7 cellular contexts compared by ENCODE assay signal in the genomic region with DNA sequence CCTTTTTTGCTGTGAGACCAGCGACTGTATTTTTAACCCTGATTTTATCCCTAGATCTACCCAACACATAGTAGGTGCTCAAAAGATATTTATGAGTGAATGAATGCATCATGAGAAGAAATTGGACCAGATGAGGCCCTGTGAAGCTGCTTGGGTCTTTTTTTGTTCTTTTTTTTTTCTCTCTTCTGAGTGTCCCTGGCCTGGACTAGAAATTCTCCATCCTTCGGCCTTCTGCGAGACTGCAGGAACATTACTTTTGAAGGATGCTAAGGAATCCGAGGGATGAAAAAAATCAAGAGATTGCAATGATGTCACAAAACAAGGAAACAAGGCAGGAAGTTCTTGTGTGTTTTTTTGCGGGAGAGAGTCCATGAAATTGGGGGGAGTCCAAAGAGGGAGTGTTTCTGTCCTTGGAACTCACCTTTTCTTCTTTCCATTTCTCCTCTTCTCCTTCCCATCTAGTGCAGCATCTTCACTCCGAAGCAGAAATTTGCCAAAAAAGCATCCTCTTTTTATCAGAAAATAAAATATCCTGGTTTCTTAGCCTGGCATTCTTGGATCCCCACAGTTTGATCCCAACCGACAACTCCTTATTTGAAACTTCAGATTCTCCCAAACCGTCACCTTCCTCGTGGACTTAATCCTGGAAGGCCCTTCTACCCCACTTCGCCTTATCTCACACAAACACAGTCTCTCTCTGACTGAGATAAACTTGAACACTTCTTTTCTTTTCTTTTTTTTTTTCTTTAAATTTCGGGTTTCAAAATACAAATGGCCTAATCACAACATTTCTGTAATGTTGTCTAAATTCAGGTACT. TPM values are rescaled to one million over a fixed set of nuclear protein-coding genes. Genes with fewer than 3 reads are reported as not detected.
DNase-seq lines count a peak whose midpoint lies in the region; ATAC-seq, FAIRE-seq and TF ChIP-seq lines count a peak whose summit lies in the region.

No MANE protein-coding gene starts in this region.

- no peaks in the 10 kb centered on the region for H3K36me3 ChIP-seq in PC-9 (ENCODE audit: low read depth)
- H3K36me3 ChIP-seq in ectodermal cell (ENCODE audit: control insufficient read depth, insufficient read depth, low read length), result no peaks in the 10 kb centered on the region
- no peaks in the 10 kb centered on the region for H3K36me3 ChIP-seq in mucosa of stomach (ENCODE audit: control insufficient read depth, insufficient read depth, low read length)

- H3K9me3 ChIP-seq in PC-9 (ENCODE audit: insufficient read depth, low read depth) (no peaks in the 10 kb centered on the region), ectodermal cell (ENCODE audit: control insufficient read depth, low read length) (no peaks in the 10 kb centered on the region), mucosa of stomach (ENCODE audit: control insufficient read depth, low read length) (no peaks in the 10 kb centered on the region)

- DNase-seq in GM19239 (ENCODE audit: insufficient read length, low spot score), result no peak
- no peak for DNase-seq in PC-9
- no peak for DNase-seq in NCI-H2196 (lab: John Stamatoyannopoulos, UW; ENCODE audit: unreplicated experiment)
- DNase-seq in HuH-7.5 (ENCODE audit: low spot score), result no peak

- peak overlapping the region; percentile 99 for H3K9ac ChIP-seq in mucosa of stomach (ENCODE audit: low read length)

- peaks cover 9% of the 10 kb centered on the region; the same call in 1 of the 2 replicates for H3F3A ChIP-seq in PC-9 (ENCODE audit: insufficient read depth, low read depth)

- WGBS in ectodermal cell, 2 experiments, result 70 to 72% methylated on average over 9 to 11 of the region's 11 CpGs

- no peaks in the 10 kb centered on the region for H4K20me1 ChIP-seq in PC-9 (ENCODE audit: insufficient read depth)

- CTCF ChIA-PET in PC-9 (lab: Charles Lee), result interaction anchor here (0.5 to 1.1 kb wide), 2 partner anchors 189 to 384 kb away, joined by 3 to 7 read pairs; no protein-coding TSS in a partner anchor

- POLR2A ChIA-PET in PC-9 (lab: Charles Lee; ENCODE audit: unreplicated experiment), result interaction anchor here (0.5 to 1.0 kb wide), 4 partner anchors 32 to 712 kb away, joined by 3 to 7 read pairs (median 4); a partner anchor contains a TSS

- H3K4me2 ChIP-seq in PC-9, result peak overlapping the region; percentile 91

- H3K9me2 ChIP-seq in PC-9 (ENCODE audit: insufficient read depth), result no peaks in the 10 kb centered on the region

- no peak for TF ChIP-seq CTCF in PC-9 (conservative IDR thresholded peaks at IDR 0.05)

- ATAC-seq in HG02870 (IDR thresholded peaks at IDR 0.05; ENCODE audit: unreplicated experiment), result no peak

- TSS peak; percentile 80 for BruUV-seq in PC-9 (replicated peaks; lab: Mats Ljungman, UMichigan)

- peak overlapping the region; percentile 69 for H3K27ac ChIP-seq in PC-9
- no peak overlapping the region for H3K27ac ChIP-seq in ectodermal cell (ENCODE audit: insufficient read depth, low read depth, low read length, poor library complexity, severe bottlenecking)

- peak; percentile 61 for FAIRE-seq in GM19239 (lab: Jason Lieb, UNC)

- H3K79me2 ChIP-seq in PC-9 (ENCODE audit: low read depth), result peaks cover 29% of the 10 kb centered on the region

- H3K4me1 ChIP-seq in PC-9 (replicated peaks; ENCODE audit: insufficient read depth), result peaks cover 22% of the 10 kb centered on the region
- no peaks in the 10 kb centered on the region for H3K4me1 ChIP-seq in ectodermal cell (ENCODE audit: control insufficient read depth, insufficient read depth, low read length)
- H3K4me1 ChIP-seq in mucosa of stomach (ENCODE audit: control insufficient read depth, insufficient read depth, low read length), result peaks cover 17% of the 10 kb centered on the region

- intact Hi-C loops in PC-9 (cut with micrococcal nuclease; ENCODE audit: unreplicated experiment), result loop anchor here (1.0 to 5.0 kb wide), 3 partner anchors 32 to 203 kb away; a partner anchor contains a TSS

- H3K4me3 ChIP-seq in PC-9, result peak overlapping the region; percentile 69
- H3K4me3 ChIP-seq in ectodermal cell (ENCODE audit: insufficient read depth, low read depth, low read length), result peak overlapping the region; percentile 99
- H3K4me3 ChIP-seq in mucosa of stomach (ENCODE audit: low read length), result peak overlapping the region; percentile 85

- peaks cover 2% of the 10 kb centered on the region; the same call in 1 of the 2 replicates for H3K27me3 ChIP-seq in PC-9 (ENCODE audit: insufficient read depth, low read depth)
- H3K27me3 ChIP-seq in ectodermal cell (ENCODE audit: control insufficient read depth, insufficient read depth, low read length, poor library complexity, severe bottlenecking), result no peaks in the 10 kb centered on the region
- H3K27me3 ChIP-seq in mucosa of stomach (ENCODE audit: control insufficient read depth, insufficient read depth, low read length), result no peaks in the 10 kb centered on the region

- peak overlapping the region; percentile 95 for H2AFZ ChIP-seq in PC-9

RNA-seq across cellular contexts. Expression of a gene that starts 0.7 kb away (rescaled TPM):
- 86.7 and 94.7 TPM in 2 replicates for total RNA-seq in PC-9 (2021)
- polyA plus RNA-seq in ectodermal cell (2013, experiment 1 of 4), result 44.8 TPM
- 44.4 TPM for polyA plus RNA-seq in ectodermal cell (2013, experiment 2 of 4)
- polyA plus RNA-seq in ectodermal cell (2013, experiment 3 of 4), result 43.4 TPM
- polyA plus RNA-seq in ectodermal cell (2013, experiment 4 of 4), result 51.6 TPM

RNA-seq across cellular contexts. Expression of a gene that starts 18.8 kb away (rescaled TPM):
- total RNA-seq in PC-9 (2021), result not detected in 2 replicates
- polyA plus RNA-seq in ectodermal cell (2013, experiment 1 of 4), result not detected
- polyA plus RNA-seq in ectodermal cell (2013, experiment 2 of 4), result not detected
- polyA plus RNA-seq in ectodermal cell (2013, experiment 3 of 4), result not detected
- polyA plus RNA-seq in ectodermal cell (2013, experiment 4 of 4), result not detected

RNA-seq across cellular contexts. Expression of a gene that starts 26.0 kb away (rescaled TPM):
- 0.13 and 0.60 TPM in 2 replicates for total RNA-seq in PC-9 (2021)
- not detected for polyA plus RNA-seq in ectodermal cell (2013, experiment 1 of 4)
- polyA plus RNA-seq in ectodermal cell (2013, experiment 2 of 4), result not detected
- polyA plus RNA-seq in ectodermal cell (2013, experiment 3 of 4), result not detected
- polyA plus RNA-seq in ectodermal cell (2013, experiment 4 of 4), result not detected

RNA-seq across cellular contexts. Expression of a gene that starts 37.0 kb away (rescaled TPM):
- total RNA-seq in PC-9 (2021), result 9.0 and 15.3 TPM in 2 replicates
- polyA plus RNA-seq in ectodermal cell (2013, experiment 1 of 4), result 2.1 TPM
- 1.9 TPM for polyA plus RNA-seq in ectodermal cell (2013, experiment 2 of 4)
- polyA plus RNA-seq in ectodermal cell (2013, experiment 3 of 4), result 4.0 TPM
- 3.3 TPM for polyA plus RNA-seq in ectodermal cell (2013, experiment 4 of 4)

RNA-seq across cellular contexts. Expression of a gene that starts 49.6 kb away (rescaled TPM):
- total RNA-seq in PC-9 (2021), result 18.6 and 21.4 TPM in 2 replicates
- polyA plus RNA-seq in ectodermal cell (2013, experiment 1 of 4), result 6.7 TPM
- 8.2 TPM for polyA plus RNA-seq in ectodermal cell (2013, experiment 2 of 4)
- 6.2 TPM for polyA plus RNA-seq in ectodermal cell (2013, experiment 3 of 4)
- 7.4 TPM for polyA plus RNA-seq in ectodermal cell (2013, experiment 4 of 4)
